Comparison of ENCODE assay signal across 7 cellular contexts in genomic region chr22:30694171-30694637, GRCh38. TPM values are rescaled to one million over a fixed set of nuclear protein-coding genes. Genes with fewer than 3 reads are reported as not detected.
DNase-seq lines count a peak whose midpoint lies in the region; ATAC-seq and TF ChIP-seq lines count a peak whose summit lies in the region.

No MANE protein-coding gene starts in this region.

- peak overlapping the region; percentile 19 for H3K4me2 ChIP-seq in mesendoderm (ENCODE audit: low read length)

- no peak overlapping the region for H4K5ac ChIP-seq in mesendoderm (ENCODE audit: low read length)

- no peak overlapping the region for H2BK120ac ChIP-seq in mesendoderm (ENCODE audit: low read depth, low read length)

- no peak overlapping the region for H4K8ac ChIP-seq in mesendoderm (ENCODE audit: low read depth, low read length)

- no peak overlapping the region for H2BK5ac ChIP-seq in mesendoderm (ENCODE audit: low read length)

- H3K36me3 Mint-ChIP-seq in effector memory CD8-positive, alpha-beta T cell (ENCODE audit: insufficient read depth) = no peaks in the 10 kb centered on the region

- no peak overlapping the region for H3K23ac ChIP-seq in mesendoderm (ENCODE audit: low read length)

- no CpG with 5 or more reads among the region's 38 CpGs for WGBS in mesendoderm (ENCODE audit: extremely low coverage, insufficient coverage, low lambda C conversion rate)

- peak overlapping the region in 1 of 2 donors; percentile 49 for H3K27ac Mint-ChIP-seq in effector memory CD8-positive, alpha-beta T cell

- H3K36me3 ChIP-seq in mesendoderm (ENCODE audit: control insufficient read depth, insufficient read depth, low read length) = no peaks in the 10 kb centered on the region

- H2AK5ac ChIP-seq in mesendoderm (ENCODE audit: low read length) = no peak overlapping the region

- H3K18ac ChIP-seq in mesendoderm (ENCODE audit: low read length) = no peak overlapping the region

- no peaks in the 10 kb centered on the region for H3K79me1 ChIP-seq in mesendoderm (ENCODE audit: low read length)

- H3K79me2 ChIP-seq in mesendoderm (ENCODE audit: control insufficient read depth, insufficient read depth, low read length) = no peaks in the 10 kb centered on the region

- peak; percentile 74 for ATAC-seq in effector memory CD8-positive, alpha-beta T cell (replicated peaks)
- no peak for ATAC-seq in GM21515 (IDR thresholded peaks at IDR 0.05; ENCODE audit: unreplicated experiment)

- no peak for TF ChIP-seq CTCF in GM13976 (IDR thresholded peaks at IDR 0.05; ENCODE audit: borderline replicate concordance, control extremely low read depth, extremely low read depth, insufficient read depth, missing control alignments)

- H3K4me1 ChIP-seq in mesendoderm (ENCODE audit: control insufficient read depth, low read depth, low read length) = no peaks in the 10 kb centered on the region

- in situ Hi-C loops in GM13976 (cut with MboI; ENCODE audit: low sequenced_read_pairs, unreplicated experiment) = no loop called here

- DNase-seq in GM13976 (ENCODE audit: low spot score) (peak; percentile 60), NCI-H226 (peak; percentile 21), mesendoderm (peak; percentile 58)
- peak; percentile 5 to 20 for DNase-seq in activated CD8-positive, alpha-beta memory T cell treated with anti-CD3 and anti-CD28 coated beads for 4 hours (ENCODE audit: low read depth in 2 of 2)
- DNase-seq in effector memory CD8-positive, alpha-beta T cell = peak; percentile 23 to 30 (median 29)
- DNase-seq in stimulated activated CD8-positive, alpha-beta memory T cell treated with anti-CD3 and anti-CD28 coated beads, Interleukin-15, amount 100 ng/mL, for 1 hour (ENCODE audit: low read depth) = peak; percentile 14

- H3K27me3 Mint-ChIP-seq in effector memory CD8-positive, alpha-beta T cell = peaks cover 12 to 24% of the 10 kb centered on the region in 2 donors

- H3K27me3 ChIP-seq in mesendoderm (ENCODE audit: insufficient read depth, low read length, poor library complexity) = peaks cover 8% of the 10 kb centered on the region

- peak overlapping the region; percentile 88 for H3K9ac ChIP-seq in mesendoderm (ENCODE audit: low read length)

- peak overlapping the region; percentile 93 for H3K56ac ChIP-seq in mesendoderm (ENCODE audit: low read length)

- no peaks in the 10 kb centered on the region for H3K9me3 Mint-ChIP-seq in effector memory CD8-positive, alpha-beta T cell

- peak overlapping the region; percentile 80 to 81 for H3K4me3 Mint-ChIP-seq in effector memory CD8-positive, alpha-beta T cell

- H3K4me3 ChIP-seq in mesendoderm (ENCODE audit: low read length) = peak overlapping the region; percentile 62

- no peak overlapping the region for H3K4ac ChIP-seq in mesendoderm (ENCODE audit: low read depth, low read length)

- peaks cover 0 to 7% of the 10 kb centered on the region in 2 donors for H3K4me1 Mint-ChIP-seq in effector memory CD8-positive, alpha-beta T cell (ENCODE audit: low read depth in 2 of 2)

- no peak overlapping the region for H3K27ac ChIP-seq in mesendoderm (ENCODE audit: low read depth, low read length)

- H2BK15ac ChIP-seq in mesendoderm (replicated peaks; ENCODE audit: low read depth) = no peak overlapping the region

RNA-seq across cellular contexts. Expression of gene OSBP2, which starts 0.5 kb away (rescaled TPM):
- polyA plus RNA-seq in mesendoderm (2013, experiment 1 of 2) = 1.5 TPM
- polyA plus RNA-seq in mesendoderm (2013, experiment 2 of 2) = 1.8 TPM

RNA-seq across cellular contexts. Expression of gene DUSP18, which starts 26.5 kb away (rescaled TPM):
- polyA plus RNA-seq in mesendoderm (2013, experiment 1 of 2) = 1.4 TPM
- 1.4 TPM for polyA plus RNA-seq in mesendoderm (2013, experiment 2 of 2)

RNA-seq across cellular contexts. Expression of gene SLC35E4, which starts 58.6 kb away (rescaled TPM):
- polyA plus RNA-seq in mesendoderm (2013, experiment 1 of 2) = 1.3 TPM
- 1.3 TPM for polyA plus RNA-seq in mesendoderm (2013, experiment 2 of 2)
